Comparison of ENCODE assay signal across 2 cellular contexts in genomic region chr16:65641693-65642289, GRCh38.
TF ChIP-seq lines count a peak whose summit lies in the region.

No MANE protein-coding gene starts in this region.

TF ChIP-seq in HepG2, 621 proteins besides CTCF, POLR2A, EP300 and RAD21 (continues in another document):
- no peak for TF ChIP-seq ZNF615 (CRISPR knock-in tag; IDR thresholded peaks at IDR 0.05; ENCODE audit: borderline replicate concordance)
- no peak for TF ChIP-seq ZNF589 (CRISPR knock-in tag; conservative IDR thresholded peaks at IDR 0.05)
- 0 out of 2 replicates have a peak, but pooled peaks have one; percentile 46 for TF ChIP-seq PHF21A (CRISPR knock-in tag; IDR thresholded peaks at IDR 0.05)
- TF ChIP-seq ZNF704 (CRISPR knock-in tag; IDR thresholded peaks at IDR 0.05; ENCODE audit: borderline replicate concordance), result no peak
- peak; percentile 39; the same call in 1 of the 2 replicates for TF ChIP-seq RARA (CRISPR knock-in tag; IDR thresholded peaks at IDR 0.05)
- no peak for TF ChIP-seq KLF9 (CRISPR knock-in tag; IDR thresholded peaks at IDR 0.05; ENCODE audit: low read depth)
- TF ChIP-seq TBP (CRISPR knock-in tag; IDR thresholded peaks at IDR 0.05), result no peak
- TF ChIP-seq ZSCAN25 (CRISPR knock-in tag; IDR thresholded peaks at IDR 0.05), result no peak
- TF ChIP-seq MEIS1 (CRISPR knock-in tag; IDR thresholded peaks at IDR 0.05; ENCODE audit: borderline replicate concordance), result no peak
- TF ChIP-seq ZNF616 (CRISPR knock-in tag; IDR thresholded peaks at IDR 0.05; ENCODE audit: low read depth), result no peak
- no peak for TF ChIP-seq SETDB1 (CRISPR knock-in tag; IDR thresholded peaks at IDR 0.05; ENCODE audit: borderline replicate concordance)
- TF ChIP-seq GATAD1 (CRISPR knock-in tag; IDR thresholded peaks at IDR 0.05), result no peak
- TF ChIP-seq CBX1 (IDR thresholded peaks at IDR 0.05; ENCODE audit: low read depth), result no peak
- no peak for TF ChIP-seq SMYD3 (CRISPR knock-in tag; IDR thresholded peaks at IDR 0.05)
- 0 out of 2 replicates have a peak, but pooled peaks have one; percentile 31 for TF ChIP-seq HNF4G (IDR thresholded peaks at IDR 0.05; ENCODE audit: borderline replicate concordance, low read depth, low read length)
- no peak for TF ChIP-seq HNF4G (CRISPR knock-in tag; IDR thresholded peaks at IDR 0.05; ENCODE audit: borderline replicate concordance, low read depth)
- no peak for TF ChIP-seq IRF1 (CRISPR knock-in tag; IDR thresholded peaks at IDR 0.05; ENCODE audit: low read depth)
- no peak for TF ChIP-seq ZBTB49 (CRISPR knock-in tag; IDR thresholded peaks at IDR 0.05; ENCODE audit: borderline replicate concordance)
- TF ChIP-seq SOX5 (CRISPR knock-in tag; IDR thresholded peaks at IDR 0.05; ENCODE audit: borderline replicate concordance), result peak; percentile 97
- TF ChIP-seq POLR2AphosphoS5 (IDR thresholded peaks at IDR 0.05; ENCODE audit: low read depth, low read length), result no peak
- TF ChIP-seq FLYWCH1 (CRISPR knock-in tag; IDR thresholded peaks at IDR 0.05), result no peak
- no peak for TF ChIP-seq HMGA1 (CRISPR knock-in tag; conservative IDR thresholded peaks at IDR 0.05)
- TF ChIP-seq ATF1 (CRISPR knock-in tag; IDR thresholded peaks at IDR 0.05), result peak; percentile 36; the same call in 1 of the 2 replicates
- no peak for TF ChIP-seq NONO (IDR thresholded peaks at IDR 0.05)
- TF ChIP-seq NONO (CRISPR knock-in tag; conservative IDR thresholded peaks at IDR 0.05), result no peak; the same call in 1 of the 2 replicates
- no peak for TF ChIP-seq ATF2 (CRISPR knock-in tag; IDR thresholded peaks at IDR 0.05)
- no peak for TF ChIP-seq HNRNPH1 (optimal IDR thresholded peaks at IDR 0.05; ENCODE audit: low read depth, low read length)
- no peak for TF ChIP-seq KMT2A (CRISPR knock-in tag; IDR thresholded peaks at IDR 0.05)
- no peak for TF ChIP-seq HBP1 (CRISPR knock-in tag; IDR thresholded peaks at IDR 0.05; ENCODE audit: low read depth)
- TF ChIP-seq HMG20A (CRISPR knock-in tag; IDR thresholded peaks at IDR 0.05; ENCODE audit: borderline replicate concordance), result peak; percentile 78

TF ChIP-seq in H1, 55 proteins besides CTCF, POLR2A, EP300 and RAD21:
- TF ChIP-seq GABPA (IDR thresholded peaks at IDR 0.05; ENCODE audit: borderline replicate concordance, insufficient read depth, low read length) (no peak), SRF (IDR thresholded peaks at IDR 0.05; ENCODE audit: low read depth, low read length) (no peak), CHD2 (IDR thresholded peaks at IDR 0.05; ENCODE audit: low read length) (no peak), MAFK (IDR thresholded peaks at IDR 0.05; ENCODE audit: low read depth, low read length) (no peak), POLR2AphosphoS5 (IDR thresholded peaks at IDR 0.05; ENCODE audit: low read depth, low read length) (no peak), ATF3 (IDR thresholded peaks at IDR 0.05; ENCODE audit: insufficient read depth, low read depth, low read length) (no peak), NRF1 (IDR thresholded peaks at IDR 0.05; ENCODE audit: low read depth, low read length) (no peak), MAX (IDR thresholded peaks at IDR 0.05) (no peak), NANOG (IDR thresholded peaks at IDR 0.05; ENCODE audit: insufficient read depth, low read depth, low read length, poor library complexity, severe bottlenecking) (no peak), ATF2 (IDR thresholded peaks at IDR 0.05; ENCODE audit: low read length) (no peak), YY1 (IDR thresholded peaks at IDR 0.05; ENCODE audit: low read depth, low read length) (no peak), KDM5A (IDR thresholded peaks at IDR 0.05; ENCODE audit: low read length) (no peak)
